ENCODE assay signal across 10 cellular contexts in the genomic region with DNA sequence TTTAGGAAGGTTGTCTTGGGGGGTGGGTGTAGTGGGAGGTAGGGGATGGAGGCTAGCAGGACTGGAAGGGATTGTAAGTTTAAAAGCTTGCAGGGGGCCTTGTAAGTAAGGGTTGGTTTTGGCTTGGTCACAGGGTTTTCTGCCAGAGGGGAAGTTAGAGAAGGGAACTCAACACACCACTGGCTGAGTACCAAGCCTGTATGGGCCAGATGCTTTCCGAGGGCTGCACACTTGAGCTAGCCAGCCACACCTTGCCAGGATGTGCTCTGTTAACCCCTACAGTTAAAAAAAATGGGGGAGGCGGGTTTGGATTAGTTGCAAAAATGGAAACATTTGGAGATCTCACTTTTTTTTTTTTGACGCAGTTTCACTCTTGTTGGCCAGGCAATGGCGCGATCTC. TPM values are rescaled to one million over a fixed set of nuclear protein-coding genes. Genes with fewer than 3 reads are reported as not detected.
DNase-seq lines count a peak whose midpoint lies in the region; ATAC-seq and TF ChIP-seq lines count a peak whose summit lies in the region.
"Had no signal": no experiment of that assay in that cellular context is flagged by ENCODE, and none has a peak within 500 bp of the region (broad histone marks: within the 10 kb centered on the region; RNA-seq: fewer than 3 reads in every experiment).

No MANE protein-coding gene starts in this region.

- no peak for ATAC-seq in left cardiac atrium
- ATAC-seq in HG02870 (IDR thresholded peaks at IDR 0.05; ENCODE audit: unreplicated experiment), result no peak

- no peak for TF ChIP-seq POLR2A in NB4 (IDR thresholded peaks at IDR 0.05; ENCODE audit: extremely low read depth, insufficient read length)
- no peak for TF ChIP-seq POLR2A in uterus (IDR thresholded peaks at IDR 0.05)
- TF ChIP-seq POLR2A in suprapubic skin (IDR thresholded peaks at IDR 0.05), result no peak

- H3K9me3 Mint-ChIP-seq in dendritic cell treated with granulocyte-macrophage colony-stimulating factor and Interleukin-4, amounts not matched to agents 40 ng/mL and 50 ng/mL, for 4 days, result no peaks in the 10 kb centered on the region

- peaks cover 39% of the 10 kb centered on the region for H3K36me3 Mint-ChIP-seq in dendritic cell treated with granulocyte-macrophage colony-stimulating factor and Interleukin-4, amounts not matched to agents 40 ng/mL and 50 ng/mL, for 4 days (ENCODE audit: low read depth)

- no peak for TF ChIP-seq EP300 in suprapubic skin (IDR thresholded peaks at IDR 0.05)

- no peaks in the 10 kb centered on the region for H3K9me3 ChIP-seq in left ventricle myocardium inferior (replicated peaks)
- H3K9me3 ChIP-seq in uterus, result no peaks in the 10 kb centered on the region
- H3K9me3 ChIP-seq in suprapubic skin, result no peaks in the 10 kb centered on the region
- H3K9me3 ChIP-seq: ovary had no signal

- H3K4me3 ChIP-seq in left ventricle myocardium inferior (no peak overlapping the region), NB4 (ENCODE audit: low read depth, low read length) (no peak overlapping the region), uterus (no peak overlapping the region), suprapubic skin (no peak overlapping the region)

- H3K4me3 Mint-ChIP-seq in dendritic cell treated with granulocyte-macrophage colony-stimulating factor and Interleukin-4, amounts not matched to agents 40 ng/mL and 50 ng/mL, for 4 days, result peak overlapping the region; percentile 49

- 68% methylated on average over 5 of the region's 5 CpGs for WGBS in suprapubic skin

- H3K4me1 ChIP-seq in left ventricle myocardium inferior (peaks cover 41% of the 10 kb centered on the region), uterus (no peaks in the 10 kb centered on the region), suprapubic skin (peaks cover 28% of the 10 kb centered on the region)

- DNase-seq in left cardiac atrium (peak; percentile 48), left ventricle myocardium inferior (no peak), NB4 (ENCODE audit: low read depth) (peak; percentile 37), uterus (peak; percentile 16 to 28), suprapubic skin (ENCODE audit: low spot score in 2 of 2) (no peak)
- no peak for DNase-seq in NK-92 treated with Interleukin-12 subunit alpha and Interleukin-12 subunit beta, amount 100 ng/mL, for 24 hours (lab: John Stamatoyannopoulos, UW)
- DNase-seq: activated CD4-positive, alpha-beta T cell treated with anti-CD3 and anti-CD28 coated beads for 48 hours had no signal

- H3K27ac Mint-ChIP-seq in dendritic cell treated with granulocyte-macrophage colony-stimulating factor and Interleukin-4, amounts not matched to agents 40 ng/mL and 50 ng/mL, for 4 days, result peak overlapping the region; percentile 94

- TF ChIP-seq CTCF in left ventricle myocardium inferior (IDR thresholded peaks at IDR 0.05; ENCODE audit: borderline replicate concordance) (no peak), NB4 (IDR thresholded peaks at IDR 0.05; ENCODE audit: low read depth, low read length) (no peak), uterus (IDR thresholded peaks at IDR 0.05) (no peak), suprapubic skin (IDR thresholded peaks at IDR 0.05) (no peak)

- no peaks in the 10 kb centered on the region for H3K27me3 ChIP-seq in left ventricle myocardium inferior (ENCODE audit: low read depth)
- H3K27me3 ChIP-seq in uterus, result no peaks in the 10 kb centered on the region
- no peaks in the 10 kb centered on the region for H3K27me3 ChIP-seq in suprapubic skin
- H3K27me3 ChIP-seq: ovary had no signal

- intact Hi-C loops in left cardiac atrium (cut with DNase I) (no loop called here), left ventricle myocardium inferior (cut with micrococcal nuclease) (no loop called here), uterus (cut with DNase I; ENCODE audit: low total_unique reads) (no loop called here)
- intact Hi-C loops in dendritic cell treated with granulocyte-macrophage colony-stimulating factor and Interleukin-4, amounts not matched to agents 40 ng/mL and 50 ng/mL, for 4 days (cut with micrococcal nuclease), result loop anchor here (5.0 kb wide), 2 partner anchors 81 to 1439 kb away; a partner anchor contains a TSS

- H3K27ac ChIP-seq in left ventricle myocardium inferior (replicated peaks), result no peak overlapping the region
- no peak overlapping the region for H3K27ac ChIP-seq in uterus
- H3K27ac ChIP-seq in suprapubic skin, result no peak overlapping the region
- H3K27ac ChIP-seq: ovary had no signal

- peaks cover 48% of the 10 kb centered on the region for H3K4me1 Mint-ChIP-seq in dendritic cell treated with granulocyte-macrophage colony-stimulating factor and Interleukin-4, amounts not matched to agents 40 ng/mL and 50 ng/mL, for 4 days (ENCODE audit: low read depth)

- H3K27me3 Mint-ChIP-seq in dendritic cell treated with granulocyte-macrophage colony-stimulating factor and Interleukin-4, amounts not matched to agents 40 ng/mL and 50 ng/mL, for 4 days, result no peaks in the 10 kb centered on the region

- H3K36me3 ChIP-seq in left ventricle myocardium inferior, result peaks cover 27% of the 10 kb centered on the region
- no peaks in the 10 kb centered on the region for H3K36me3 ChIP-seq in uterus
- H3K36me3 ChIP-seq in suprapubic skin, result peaks cover 15% of the 10 kb centered on the region
- H3K36me3 ChIP-seq: ovary had no signal

RNA-seq across cellular contexts. Expression of a gene that starts 1.2 kb away (rescaled TPM):
- total RNA-seq in left cardiac atrium (1,000 to 10,000 TPM; 1,101 to 1,193 TPM), left ventricle myocardium inferior (1,043 TPM), uterus (over 10,000 TPM in 2 of 4 donors, 1,000 to 10,000 TPM in 2; 2,740 to 15,349 (median 8,137) TPM), suprapubic skin (1,000 to 10,000 TPM; 1,929 to 3,582 (median 3,090) TPM)

Comparison
In these comparisons a context has a peak if more than half of its experiments do, and no peak if none do; other contexts are left out.
1. DNase-seq: peak in left cardiac atrium (single experiment), NB4 (single experiment) and uterus (2 of 2); none in left ventricle myocardium inferior (single experiment), suprapubic skin (0 of 2) and NK-92 treated with Interleukin-12 subunit alpha and Interleukin-12 subunit beta, amount 100 ng/mL, for 24 hours (single experiment).